21 cellular contexts compared by ENCODE assay signal in the genomic region with DNA sequence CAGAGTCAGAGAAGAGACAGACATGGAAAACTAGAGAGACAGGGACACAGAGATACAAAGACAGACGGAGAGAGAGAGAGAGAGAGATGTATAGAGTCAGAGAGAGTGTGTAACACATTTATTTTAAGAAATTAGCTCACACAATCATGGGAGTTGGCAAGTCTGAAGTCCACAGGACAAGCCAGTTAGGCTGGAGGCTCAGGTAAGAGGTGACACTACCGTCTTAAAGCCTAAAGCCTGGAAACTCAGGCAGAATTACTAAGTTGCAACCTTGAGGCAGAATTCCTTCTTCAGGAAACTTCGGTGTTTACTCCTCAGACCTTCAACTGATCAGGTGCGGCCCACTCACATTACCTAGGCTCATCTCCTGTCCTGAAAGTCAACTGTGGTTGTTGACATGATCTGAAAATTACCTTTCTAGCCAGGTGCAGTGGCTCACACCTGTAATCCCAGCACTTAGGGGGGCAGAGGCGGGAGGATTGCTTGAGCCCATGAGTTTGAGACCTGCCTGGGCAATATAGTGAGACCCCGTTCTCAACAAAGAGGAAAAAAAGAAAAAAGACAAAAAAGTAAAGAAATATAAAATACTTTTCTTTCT. TPM values are rescaled to one million over a fixed set of nuclear protein-coding genes. Genes with fewer than 3 reads are reported as not detected.
DNase-seq lines count a peak whose midpoint lies in the region; ATAC-seq and TF ChIP-seq lines count a peak whose summit lies in the region.
"Had no signal": no experiment of that assay in that cellular context is flagged by ENCODE, and none has a peak within 500 bp of the region (broad histone marks: within the 10 kb centered on the region; RNA-seq: fewer than 3 reads in every experiment).

No MANE protein-coding gene starts in this region.

- TF ChIP-seq POLR2A in right lobe of liver (IDR thresholded peaks at IDR 0.05), result peak; percentile 33

- H3K9me3 ChIP-seq in HEK293 (ENCODE audit: control insufficient read depth, insufficient read depth, low read depth, low read length), result no peaks in the 10 kb centered on the region
- H3K9me3 ChIP-seq in right lobe of liver, result no peaks in the 10 kb centered on the region

- H3K27ac Mint-ChIP-seq in activated CD4-positive, alpha-beta T cell treated with anti-CD3 and anti-CD28 coated beads, Interleukin-2, amount 10 ng/mL, durations not matched to agents 24 days and 14 days, result peak overlapping the region; percentile 55
- peak overlapping the region; percentile 33 for H3K27ac Mint-ChIP-seq in central memory CD8-positive, alpha-beta T cell (ENCODE audit: low read depth)
- H3K27ac Mint-ChIP-seq: B cell, GM23338 had no signal

- ATAC-seq in central memory CD8-positive, alpha-beta T cell (replicated peaks; ENCODE audit: extremely low read depth, poor library complexity, severe bottlenecking), result no peak
- ATAC-seq in right lobe of liver (peak in 1 of 4 donors; percentile 0), HG02571 (IDR thresholded peaks at IDR 0.05; ENCODE audit: unreplicated experiment) (no peak)
- ATAC-seq: GM23338, HCT116 had no signal

- no peak overlapping the region for H3K4me3 Mint-ChIP-seq in activated CD4-positive, alpha-beta T cell treated with anti-CD3 and anti-CD28 coated beads, Interleukin-2, amount 10 ng/mL, durations not matched to agents 24 days and 14 days
- no peak overlapping the region for H3K4me3 Mint-ChIP-seq in central memory CD8-positive, alpha-beta T cell
- H3K4me3 Mint-ChIP-seq: B cell, GM23338 had no signal

- 84% methylated on average over 5 of the region's 6 CpGs for WGBS in right lobe of liver (ENCODE audit: insufficient coverage, low coverage, low lambda C conversion rate, missing lambda C conversion rate)

- H3K4me1 Mint-ChIP-seq in activated CD4-positive, alpha-beta T cell treated with anti-CD3 and anti-CD28 coated beads, Interleukin-2, amount 10 ng/mL, durations not matched to agents 24 days and 14 days, result peaks cover 56% of the 10 kb centered on the region
- H3K4me1 Mint-ChIP-seq in central memory CD8-positive, alpha-beta T cell, result peaks cover 67% of the 10 kb centered on the region
- H3K4me1 Mint-ChIP-seq: GM23338 had no signal

- H3K4me3 ChIP-seq in HEK293 (ENCODE audit: low read depth, low read length) (no peak overlapping the region), right lobe of liver (no peak overlapping the region)
- H3K4me3 ChIP-seq: GM23338 had no signal

- H3K27me3 Mint-ChIP-seq in activated CD4-positive, alpha-beta T cell treated with anti-CD3 and anti-CD28 coated beads, Interleukin-2, amount 10 ng/mL, durations not matched to agents 24 days and 14 days, result no peaks in the 10 kb centered on the region
- no peaks in the 10 kb centered on the region for H3K27me3 Mint-ChIP-seq in central memory CD8-positive, alpha-beta T cell
- H3K27me3 Mint-ChIP-seq: CD4-positive, CD25-positive, alpha-beta regulatory T cell had no signal

- no peak overlapping the region for H3K27ac ChIP-seq in HEK293 (ENCODE audit: extremely low read depth, low read depth, low read length)
- peak overlapping the region in 1 of 3 donors; percentile 7 for H3K27ac ChIP-seq in right lobe of liver

- peaks cover 25% of the 10 kb centered on the region for H3K36me3 Mint-ChIP-seq in activated CD4-positive, alpha-beta T cell treated with anti-CD3 and anti-CD28 coated beads, Interleukin-2, amount 10 ng/mL, durations not matched to agents 24 days and 14 days (ENCODE audit: low read depth)
- H3K36me3 Mint-ChIP-seq in central memory CD8-positive, alpha-beta T cell (ENCODE audit: insufficient read depth), result peaks cover 22% of the 10 kb centered on the region
- H3K36me3 Mint-ChIP-seq: CD4-positive, CD25-positive, alpha-beta regulatory T cell had no signal

- intact Hi-C loops in activated CD4-positive, alpha-beta T cell treated with anti-CD3 and anti-CD28 coated beads, Interleukin-2, amount 10 ng/mL, durations not matched to agents 24 days and 14 days (cut with micrococcal nuclease), result no loop called here
- intact Hi-C loops in right lobe of liver (cut with DNase I), result no loop called here

- H3K27me3 ChIP-seq in right lobe of liver, result no peaks in the 10 kb centered on the region

- no peak for DNase-seq in activated CD4-positive, alpha-beta T cell treated with anti-CD3 and anti-CD28 coated beads, Interleukin-2, amount 10 ng/mL, durations not matched to agents 24 days and 14 days
- no peak for DNase-seq in activated CD4-positive, alpha-beta T cell treated with anti-CD3 and anti-CD28 coated beads for 1 hour
- DNase-seq in central memory CD8-positive, alpha-beta T cell (ENCODE audit: low spot score in 2 of 2), result no peak
- DNase-seq in right lobe of liver (no peak), GM19238 (ENCODE audit: insufficient read length, low spot score) (no peak)
- no peak for DNase-seq in activated effector memory CD4-positive, alpha-beta T cell treated with Interleukin-2 at 50 U/mL for 16 hours
- DNase-seq: Calu3; CD4-positive, CD25-positive, alpha-beta regulatory T cell; GF-D8; NCI-H1092 treated with DMSO at 0.1 percent for 48 hours; NCI-H1694; NCI-H2081 treated with DMSO at 0.1 percent for 48 hours; NCI-H510A; NCI-H748 treated with DMSO at 0.1 percent for 48 hours; Right ventricle myocardium superior had no signal

- no peaks in the 10 kb centered on the region for H3K36me3 ChIP-seq in HEK293 (ENCODE audit: control insufficient read depth in 2 of 2, insufficient read depth in 1 of 2, low read length in 2 of 2)
- H3K36me3 ChIP-seq in right lobe of liver, result peaks cover 8 to 52% (median 29%) of the 10 kb centered on the region in 4 donors

- POLR2A ChIA-PET in HEK293 (lab: Yijun Ruan, JAX), result no interaction called here

- CTCF ChIA-PET in HEK293 (lab: Yijun Ruan, JAX), result interaction anchor here (0.6 to 1.4 kb wide), 2 partner anchors 39 to 44 kb away, joined by 3 to 4 read pairs; no protein-coding TSS in a partner anchor

- H3K9me3 Mint-ChIP-seq in activated CD4-positive, alpha-beta T cell treated with anti-CD3 and anti-CD28 coated beads, Interleukin-2, amount 10 ng/mL, durations not matched to agents 24 days and 14 days, result peaks cover 4% of the 10 kb centered on the region
- H3K9me3 Mint-ChIP-seq in central memory CD8-positive, alpha-beta T cell, result peaks cover 3% of the 10 kb centered on the region

- TF ChIP-seq CTCF in HEK293 (tag by site-specific recombination; IDR thresholded peaks at IDR 0.05), result no peak
- no peak for TF ChIP-seq CTCF in right lobe of liver (IDR thresholded peaks at IDR 0.05)

- H3K4me1 ChIP-seq in HEK293 (ENCODE audit: control insufficient read depth, insufficient read depth, low read length), result no peaks in the 10 kb centered on the region
- no peaks in the 10 kb centered on the region for H3K4me1 ChIP-seq in right lobe of liver

TF ChIP-seq in HEK293, 187 proteins besides CTCF, POLR2A, EP300 and RAD21:
- peak; percentile 97 for TF ChIP-seq ZNF10 (tag by site-specific recombination; IDR thresholded peaks at IDR 0.05)
- TF ChIP-seq, protein P1, sequence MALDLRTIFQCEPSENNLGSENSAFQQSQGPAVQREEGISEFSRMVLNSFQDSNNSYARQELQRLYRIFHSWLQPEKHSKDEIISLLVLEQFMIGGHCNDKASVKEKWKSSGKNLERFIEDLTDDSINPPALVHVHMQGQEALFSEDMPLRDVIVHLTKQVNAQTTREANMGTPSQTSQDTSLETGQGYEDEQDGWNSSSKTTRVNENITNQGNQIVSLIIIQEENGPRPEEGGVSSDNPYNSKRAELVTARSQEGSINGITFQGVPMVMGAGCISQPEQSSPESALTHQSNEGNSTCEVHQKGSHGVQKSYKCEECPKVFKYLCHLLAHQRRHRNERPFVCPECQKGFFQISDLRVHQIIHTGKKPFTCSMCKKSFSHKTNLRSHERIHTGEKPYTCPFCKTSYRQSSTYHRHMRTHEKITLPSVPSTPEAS (tag by site-specific recombination; IDR thresholded peaks at IDR 0.05), result no peak

RNA-seq across cellular contexts. Expression of a gene that starts 2.8 kb away (rescaled TPM):
- total RNA-seq in activated CD4-positive, alpha-beta T cell treated with anti-CD3 and anti-CD28 coated beads, Interleukin-2, amount 10 ng/mL, durations not matched to agents 24 days and 14 days, result 172 and 173 TPM in 2 replicates
- 10 to 100 TPM in 3 of 6 experiments, 1 to 10 TPM in 3; 6.4 to 71.1 (median 14.6) TPM for total RNA-seq in right lobe of liver
- total RNA-seq: A172, GM23338 had no signal

RNA-seq across cellular contexts. Expression of a gene that starts 47.7 kb away (rescaled TPM):
- 4.8 and 5.3 TPM in 2 replicates for total RNA-seq in activated CD4-positive, alpha-beta T cell treated with anti-CD3 and anti-CD28 coated beads, Interleukin-2, amount 10 ng/mL, durations not matched to agents 24 days and 14 days
- total RNA-seq in right lobe of liver, result over 10,000 TPM; 10,569 to 17,502 (median 15,749) TPM
- total RNA-seq: CD4-positive, CD25-positive, alpha-beta regulatory T cell had no signal

Comparison
In these comparisons a context has a peak if more than half of its experiments do, and no peak if none do; other contexts are left out.
1. RNA of a gene that starts 47.7 kb away (total RNA-seq): 10,569 to 17,502 TPM in right lobe of liver; 4.8 to 5.3 TPM in activated CD4-positive, alpha-beta T cell treated with anti-CD3 and anti-CD28 coated beads, Interleukin-2, amount 10 ng/mL, durations not matched to agents 24 days and 14 days; every median in the first group is over 1,000 times any median in the second.